In genomic region chr6:112289039-112289566, GRCh38 we compare ENCODE assay signal across 11 cellular contexts.
DNase-seq lines count a peak whose midpoint lies in the region; ATAC-seq and TF ChIP-seq lines count a peak whose summit lies in the region.
"Had no signal": no experiment of that assay in that cellular context is flagged by ENCODE, and none has a peak within 500 bp of the region (broad histone marks: within the 10 kb centered on the region; RNA-seq: fewer than 3 reads in every experiment).

No MANE protein-coding gene starts in this region.

- TF ChIP-seq CTCF in HFF-Myc (IDR thresholded peaks at IDR 0.05; ENCODE audit: low read depth, low read length, missing control alignments) (no peak), brain microvascular endothelial cell (IDR thresholded peaks at IDR 0.05; ENCODE audit: low read depth, low read length, missing control alignments) (no peak)

- DNase-seq in HFF-Myc (ENCODE audit: extremely low read depth, low read depth) (peak; percentile 69), brain microvascular endothelial cell (peak; percentile 76), left kidney (ENCODE audit: low read depth, low spot score) (peak; percentile 85), activated T-cell treated with anti-CD3 and anti-CD28 coated beads for 4 hours (no peak), GM19240 (ENCODE audit: insufficient read length, low spot score) (no peak), foreskin melanocyte (no peak)
- DNase-seq: activated CD4-positive, alpha-beta T cell treated with anti-CD3 and anti-CD28 coated beads for 1 hour; GDM1; NCI-H82 had no signal

- H3K9ac ChIP-seq in subcutaneous abdominal adipose tissue (ENCODE audit: low read length in 5 of 5), result peak overlapping the region in 1 of 5 donors; percentile 60

- H3K9me3 ChIP-seq in subcutaneous abdominal adipose tissue (ENCODE audit: control insufficient read depth in 5 of 5, low read length in 5 of 5), result no peaks in the 10 kb centered on the region

- peaks cover 6 to 51% (median 29%) of the 10 kb centered on the region in 5 donors for H3K4me1 ChIP-seq in subcutaneous abdominal adipose tissue (ENCODE audit: control insufficient read depth in 5 of 5, insufficient read depth in 5 of 5, low read length in 5 of 5)

- H3K4me3 ChIP-seq in HFF-Myc (replicated peaks; ENCODE audit: low read depth, low read length) (no peak overlapping the region), brain microvascular endothelial cell (ENCODE audit: low read depth, low read length) (no peak overlapping the region), subcutaneous abdominal adipose tissue (ENCODE audit: low read depth in 1 of 5, low read length in 5 of 5) (no peak overlapping the region)

- no peak for ATAC-seq in HG03521 (IDR thresholded peaks at IDR 0.05; ENCODE audit: unreplicated experiment)

- H3K27me3 ChIP-seq in brain microvascular endothelial cell (replicated peaks) (no peaks in the 10 kb centered on the region), subcutaneous abdominal adipose tissue (ENCODE audit: control insufficient read depth in 5 of 5, insufficient read depth in 4 of 5, low read length in 5 of 5) (no peaks in the 10 kb centered on the region)

- no peaks in the 10 kb centered on the region for H3K36me3 ChIP-seq in brain microvascular endothelial cell (replicated peaks)
- H3K36me3 ChIP-seq in subcutaneous abdominal adipose tissue (ENCODE audit: control insufficient read depth in 5 of 5, insufficient read depth in 5 of 5, low read length in 5 of 5), result no peaks in the 10 kb centered on the region

- in situ Hi-C loops in brain microvascular endothelial cell (cut with HindIII; ENCODE audit: low pct_ligation_motif_present, low sequenced_read_pairs), result no loop called here

- H3K27ac ChIP-seq in brain microvascular endothelial cell (no peak overlapping the region), subcutaneous abdominal adipose tissue (ENCODE audit: low read depth, low read length) (peak overlapping the region; percentile 82)

Comparison
In these comparisons a context has a peak if more than half of its experiments do, and no peak if none do; other contexts are left out.
1. DNase-seq: peak in HFF-Myc (single experiment), brain microvascular endothelial cell (single experiment) and left kidney (single experiment); none in activated T-cell treated with anti-CD3 and anti-CD28 coated beads for 4 hours (single experiment), GM19240 (single experiment) and foreskin melanocyte (single experiment).